1 cellular context compared by ENCODE assay signal in the genomic region with DNA sequence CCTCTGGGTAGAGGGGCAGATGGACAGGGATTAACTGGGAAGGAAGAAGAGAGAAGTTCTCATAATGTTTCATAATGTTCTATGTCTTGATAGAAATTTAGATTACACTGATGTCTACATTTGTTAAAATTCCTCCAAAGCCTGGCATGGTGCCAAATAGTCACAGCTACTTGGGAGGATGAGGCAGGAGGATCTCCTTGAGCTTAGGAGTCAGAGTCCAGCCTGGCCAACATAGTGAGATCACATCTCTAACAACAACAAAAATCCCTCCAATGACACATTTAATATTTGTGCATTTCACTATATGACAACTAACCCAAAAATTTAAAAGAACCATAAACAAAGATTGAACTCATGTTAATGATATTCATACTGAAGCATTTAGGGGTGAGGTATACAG.
A peak's percentile ranks its signal among the peaks of the same experiment; 100 is the strongest.
TF ChIP-seq lines count a peak whose summit lies in the region.

No MANE protein-coding gene starts in this region.

TF ChIP-seq in K562, 482 proteins besides CTCF, POLR2A, EP300 and RAD21:
- TF ChIP-seq, protein P1, sequence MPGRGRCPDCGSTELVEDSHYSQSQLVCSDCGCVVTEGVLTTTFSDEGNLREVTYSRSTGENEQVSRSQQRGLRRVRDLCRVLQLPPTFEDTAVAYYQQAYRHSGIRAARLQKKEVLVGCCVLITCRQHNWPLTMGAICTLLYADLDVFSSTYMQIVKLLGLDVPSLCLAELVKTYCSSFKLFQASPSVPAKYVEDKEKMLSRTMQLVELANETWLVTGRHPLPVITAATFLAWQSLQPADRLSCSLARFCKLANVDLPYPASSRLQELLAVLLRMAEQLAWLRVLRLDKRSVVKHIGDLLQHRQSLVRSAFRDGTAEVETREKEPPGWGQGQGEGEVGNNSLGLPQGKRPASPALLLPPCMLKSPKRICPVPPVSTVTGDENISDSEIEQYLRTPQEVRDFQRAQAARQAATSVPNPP (IDR thresholded peaks at IDR 0.05; ENCODE audit: borderline replicate concordance, insufficient read depth, insufficient read length), result no peak
- TF ChIP-seq ELF2 (CRISPR knock-in tag; IDR thresholded peaks at IDR 0.05) (no peak), TCF7L2 (IDR thresholded peaks at IDR 0.05; ENCODE audit: low read depth, low read length) (no peak), NFIX (CRISPR knock-in tag; IDR thresholded peaks at IDR 0.05; ENCODE audit: low read depth) (peak; percentile 97), NFIC (IDR thresholded peaks at IDR 0.05) (peak; percentile 98), SMAD1 (IDR thresholded peaks at IDR 0.05; ENCODE audit: low read depth, low read length, partially characterized antibody) (peak; percentile 64), TEAD1 (CRISPR knock-in tag; IDR thresholded peaks at IDR 0.05) (no peak), NRF1 (conservative IDR thresholded peaks at IDR 0.05 in 1 of 2, IDR thresholded peaks at IDR 0.05 in 1 of 2) (no peak), CHD2 (IDR thresholded peaks at IDR 0.05; ENCODE audit: low read depth, low read length) (no peak)
